ENCODE assay signal across 31 cellular contexts in the genomic region with DNA sequence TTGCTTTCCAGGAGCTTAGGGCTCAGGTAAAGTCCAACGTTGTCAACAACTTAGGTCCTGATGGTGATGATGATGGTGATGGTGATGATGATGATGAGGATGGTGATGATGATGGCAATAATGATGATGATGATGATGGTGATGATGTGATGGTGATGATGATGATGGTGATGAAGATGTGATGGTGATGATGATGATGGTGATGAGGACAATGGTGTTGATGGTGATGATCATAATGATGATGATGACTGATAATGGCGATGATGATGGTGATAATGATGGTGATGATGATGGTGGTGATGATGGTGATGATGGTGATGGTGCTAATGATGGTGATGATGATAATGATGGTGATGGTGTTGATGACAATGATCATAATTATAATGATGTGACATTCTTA.
"Had no signal": no experiment of that assay in that cellular context is flagged by ENCODE, and none has a peak within 500 bp of the region (broad histone marks: within the 10 kb centered on the region; RNA-seq: fewer than 3 reads in every experiment).

No MANE protein-coding gene starts in this region.

- H3K36me3 Mint-ChIP-seq: natural killer cell; neural progenitor cell; stimulated activated memory B cell treated with anti-CD40 and anti-IgM and Interleukin-4, amounts not matched to agents 10 μg/mL and 1 μg/mL and 100 μg/mL, for 72 hours; type B pancreatic cell had no signal

- H3K27ac ChIP-seq: neural progenitor cell, ovary, parathyroid adenoma, psoas muscle, skin epidermis, spleen, suprapubic skin, testis, tibial artery, transverse colon, upper lobe of right lung, vagina had no signal

- H3K36me3 ChIP-seq: neural progenitor cell, ovary, spleen, suprapubic skin, tibial artery, transverse colon, upper lobe of right lung, vagina had no signal

- H3K27me3 ChIP-seq: neural progenitor cell, ovary, spleen, suprapubic skin, testis, tibial artery, transverse colon, vagina had no signal

- H3K9me3 Mint-ChIP-seq: natural killer cell; stimulated activated naive CD8-positive, alpha-beta T cell treated with anti-CD3 and anti-CD28 coated beads, Interleukin-15, amount 100 ng/mL, for 72 hours; type B pancreatic cell had no signal

- H3K4me1 ChIP-seq: neural progenitor cell, parathyroid adenoma, psoas muscle, spleen, suprapubic skin, tibial artery, transverse colon, upper lobe of right lung, vagina had no signal

- H3K4me2 ChIP-seq: neural progenitor cell, smooth muscle cell had no signal

- H3K4me3 Mint-ChIP-seq: natural killer cell; nephron; neural progenitor cell; stimulated activated memory B cell treated with anti-CD40 and anti-IgM and Interleukin-4, amounts not matched to agents 10 μg/mL and 1 μg/mL and 100 μg/mL, for 72 hours; stimulated activated naive CD8-positive, alpha-beta T cell treated with anti-CD3 and anti-CD28 coated beads, Interleukin-15, amount 100 ng/mL, for 72 hours; type B pancreatic cell had no signal

- H3K4me3 ChIP-seq: neural progenitor cell, ovary, psoas muscle, skin epidermis, smooth muscle cell, spleen, suprapubic skin, testis, tibial artery, transverse colon, upper lobe of right lung, vagina had no signal

- H3K27ac Mint-ChIP-seq: natural killer cell; nephron; neural progenitor cell; progenitor cell of endocrine pancreas; stimulated activated memory B cell treated with anti-CD40 and anti-IgM and Interleukin-4, amounts not matched to agents 10 μg/mL and 1 μg/mL and 100 μg/mL, for 72 hours; stimulated activated naive CD8-positive, alpha-beta T cell treated with anti-CD3 and anti-CD28 coated beads, Interleukin-15, amount 100 ng/mL, for 72 hours; type B pancreatic cell had no signal

- H2AFZ ChIP-seq: neural progenitor cell, parathyroid adenoma had no signal

- H3K9ac ChIP-seq: neural progenitor cell, parathyroid adenoma had no signal

- H3K4me1 Mint-ChIP-seq: natural killer cell; nephron; neural progenitor cell; stimulated activated memory B cell treated with anti-CD40 and anti-IgM and Interleukin-4, amounts not matched to agents 10 μg/mL and 1 μg/mL and 100 μg/mL, for 72 hours; stimulated activated naive CD8-positive, alpha-beta T cell treated with anti-CD3 and anti-CD28 coated beads, Interleukin-15, amount 100 ng/mL, for 72 hours had no signal

- H3K79me2 ChIP-seq: parathyroid adenoma had no signal

- H3K9me3 ChIP-seq: ovary, psoas muscle, suprapubic skin, testis, tibial artery, transverse colon, upper lobe of right lung, vagina had no signal

- H3K27me3 Mint-ChIP-seq: progenitor cell of endocrine pancreas; stimulated activated memory B cell treated with anti-CD40 and anti-IgM and Interleukin-4, amounts not matched to agents 10 μg/mL and 1 μg/mL and 100 μg/mL, for 72 hours; stimulated activated naive CD8-positive, alpha-beta T cell treated with anti-CD3 and anti-CD28 coated beads, Interleukin-15, amount 100 ng/mL, for 72 hours; type B pancreatic cell had no signal

- DNase-seq: natural killer cell; occipital lobe; ovary; posterior cingulate gyrus; psoas muscle; right cardiac atrium; spleen; stimulated activated CD4-positive, alpha-beta T cell treated with anti-CD3 and anti-CD28 coated beads, Interleukin-12 subunit alpha, Interleukin-12 subunit beta, amount 100 ng/mL, for 4 hours; stimulated activated CD4-positive, alpha-beta T cell treated with anti-CD3 and anti-CD28 coated beads, Interleukin-1b, Interleukin-23, amount 100 ng/mL, for 48 hours; stimulated activated CD4-positive, alpha-beta T cell treated with anti-CD3 and anti-CD28 coated beads, Interleukin-4, amount 100 ng/mL, for 1 hour; stimulated activated CD4-positive, alpha-beta T cell treated with anti-CD3 and anti-CD28 coated beads, Interleukin-4, amount 100 ng/mL, for 4 hours; stimulated activated CD8-positive, alpha-beta memory T cell treated with anti-CD3 and anti-CD28 coated beads, Interleukin-4, amount 100 ng/mL, for 48 hours; stimulated activated naive CD4-positive, alpha-beta T cell; stimulated activated naive CD8-positive, alpha-beta T cell treated with anti-CD3 and anti-CD28 coated beads, Interleukin-15, amount 100 ng/mL, for 72 hours; stimulated activated naive CD8-positive, alpha-beta T cell treated with anti-CD3 and anti-CD28 coated beads, Interleukin-15, Interleukin-2, amounts not matched to agents 100 U/mL and 50 U/mL, for 24 hours; substantia nigra; testis; tibial artery; transverse colon; upper lobe of right lung had no signal

- ATAC-seq: natural killer cell; psoas muscle; right cardiac atrium; sciatic nerve; stimulated activated memory B cell treated with anti-CD40 and anti-IgM and Interleukin-4, amounts not matched to agents 10 μg/mL and 1 μg/mL and 100 μg/mL, for 72 hours; stimulated activated naive CD8-positive, alpha-beta T cell treated with anti-CD3 and anti-CD28 coated beads, Interleukin-15, amount 100 ng/mL, for 72 hours; stimulated activated naive CD8-positive, alpha-beta T cell treated with anti-CD3 and anti-CD28 coated beads, Interleukin-15, Interleukin-2, amounts not matched to agents 100 U/mL and 50 U/mL, for 24 hours; upper lobe of right lung had no signal
